In genomic region chr1:36231191-36231590, GRCh38 we compare ENCODE assay signal across 19 cellular contexts. TPM values are rescaled to one million over a fixed set of nuclear protein-coding genes. Genes with fewer than 3 reads are reported as not detected.
A peak's percentile ranks its signal among the peaks of the same experiment; 100 is the strongest.
DNase-seq lines count a peak whose midpoint lies in the region; ATAC-seq and TF ChIP-seq lines count a peak whose summit lies in the region.
"Had no signal": no experiment of that assay in that cellular context is flagged by ENCODE, and none has a peak within 500 bp of the region (broad histone marks: within the 10 kb centered on the region; RNA-seq: fewer than 3 reads in every experiment).

No MANE protein-coding gene starts in this region.

- no peak for ATAC-seq in HG03159 (IDR thresholded peaks at IDR 0.05; ENCODE audit: unreplicated experiment)
- ATAC-seq in HG03439 (IDR thresholded peaks at IDR 0.05; ENCODE audit: unreplicated experiment): no peak
- ATAC-seq: activated CD4-positive, alpha-beta T cell treated with anti-CD3 and anti-CD28 coated beads for 36 hours; pancreas; Right ventricle myocardium inferior had no signal

- peaks cover 4% of the 10 kb centered on the region for H3F3A ChIP-seq in DOHH2 (ENCODE audit: control insufficient read depth, insufficient read depth)

- H3K4me1 ChIP-seq in DOHH2 (ENCODE audit: control insufficient read depth, low read length): peaks cover 65% of the 10 kb centered on the region

- peaks cover 32% of the 10 kb centered on the region for H3K4me1 Mint-ChIP-seq in nephron

- no peak overlapping the region for H3K4me3 Mint-ChIP-seq in nephron
- H3K4me3 Mint-ChIP-seq: activated CD4-positive, alpha-beta T cell treated with anti-CD3 and anti-CD28 coated beads for 36 hours; activated naive CD8-positive, alpha-beta T cell treated with anti-CD3 and anti-CD28 coated beads, Interleukin-2, amount 10 ng/mL, durations not matched to agents 7 days and 5 days had no signal

- H3K36me3 Mint-ChIP-seq in nephron (ENCODE audit: low read depth): peaks cover 41% of the 10 kb centered on the region

- peaks cover 100% of the 10 kb centered on the region for H3K79me2 ChIP-seq in DOHH2 (ENCODE audit: control insufficient read depth, low read length)

- peaks cover 10% of the 10 kb centered on the region for H4K20me1 ChIP-seq in DOHH2 (ENCODE audit: control insufficient read depth, insufficient read depth, low read depth, low read length)

- no peaks in the 10 kb centered on the region for H3K27me3 ChIP-seq in DOHH2 (ENCODE audit: control insufficient read depth, low read length)
- H3K27me3 ChIP-seq: pancreas had no signal

- DNase-seq in ACHN (peak; percentile 49), dermis blood vessel endothelial cell (peak; percentile 47), NCI-H128 (lab: John Stamatoyannopoulos, UW; ENCODE audit: unreplicated experiment) (no peak)
- DNase-seq in activated CD4-positive, CD25-positive, alpha-beta regulatory T cell (lab: John Stamatoyannopoulos, UW): no peak
- DNase-seq: activated CD4-positive, alpha-beta T cell treated with anti-CD3 and anti-CD28 coated beads for 36 hours; activated CD8-positive, alpha-beta memory T cell treated with anti-CD3 and anti-CD28 coated beads, Interleukin-2, amount 50 U/mL, for 48 hours; activated naive CD8-positive, alpha-beta T cell treated with anti-CD3 and anti-CD28 coated beads, Interleukin-2, amount 10 ng/mL, durations not matched to agents 7 days and 5 days; central memory CD4-positive, alpha-beta T cell; NCI-H1417; NCI-H2227 treated with DMSO at 0.1 percent for 48 hours; NK-92 treated with Interleukin-12 subunit alpha and Interleukin-12 subunit beta, amount 100 ng/mL, for 24 hours; pancreas had no signal

- H3K4me2 ChIP-seq in DOHH2 (ENCODE audit: low read length): peak overlapping the region; percentile 72
- H3K4me2 ChIP-seq: KMS-11 had no signal

- H3K9me3 ChIP-seq in DOHH2 (ENCODE audit: control insufficient read depth, insufficient read depth, low read length): no peaks in the 10 kb centered on the region
- H3K9me3 ChIP-seq: pancreas had no signal

- H3K4me3 ChIP-seq in DOHH2 (ENCODE audit: low read length): peak overlapping the region; percentile 11
- H3K4me3 ChIP-seq: pancreas had no signal

- H3K36me3 ChIP-seq in DOHH2 (ENCODE audit: control insufficient read depth, low read length): peaks cover 90% of the 10 kb centered on the region

- TF ChIP-seq CTCF in DOHH2 (IDR thresholded peaks at IDR 0.05; ENCODE audit: low read depth, low read length, poor library complexity, severe bottlenecking) (no peak), nephron (IDR thresholded peaks at IDR 0.05; ENCODE audit: unreplicated experiment in 3 of 3) (no peak)

- no peaks in the 10 kb centered on the region for H3K9me3 Mint-ChIP-seq in nephron
- H3K9me3 Mint-ChIP-seq: activated naive CD8-positive, alpha-beta T cell treated with anti-CD3 and anti-CD28 coated beads, Interleukin-2, amount 10 ng/mL, durations not matched to agents 7 days and 5 days had no signal

- peak overlapping the region; percentile 72 for H3K27ac ChIP-seq in DOHH2 (ENCODE audit: low read depth, low read length)
- H3K27ac ChIP-seq: HL-60, KMS-11, pancreas had no signal

- in situ Hi-C loops in ACHN (cut with HindIII; ENCODE audit: low pct_ligation_motif_present, low pct_unique_long_range_greater_than_20kb, low sequenced_read_pairs): no loop called here

- H3K27ac Mint-ChIP-seq in nephron: peak overlapping the region; percentile 43 to 62 (median 50)
- H3K27ac Mint-ChIP-seq: activated CD4-positive, alpha-beta T cell treated with anti-CD3 and anti-CD28 coated beads for 36 hours; activated naive CD8-positive, alpha-beta T cell treated with anti-CD3 and anti-CD28 coated beads, Interleukin-2, amount 10 ng/mL, durations not matched to agents 7 days and 5 days had no signal

- H3K27me3 Mint-ChIP-seq in nephron (ENCODE audit: low read depth): no peaks in the 10 kb centered on the region
- H3K27me3 Mint-ChIP-seq: activated CD4-positive, alpha-beta T cell treated with anti-CD3 and anti-CD28 coated beads for 36 hours; activated naive CD8-positive, alpha-beta T cell treated with anti-CD3 and anti-CD28 coated beads, Interleukin-2, amount 10 ng/mL, durations not matched to agents 7 days and 5 days had no signal

- no peaks in the 10 kb centered on the region for H3K9me2 ChIP-seq in DOHH2 (replicated peaks; ENCODE audit: control insufficient read depth, low read length)

RNA-seq across cellular contexts. Expression of gene THRAP3, which starts 6.9 kb away (rescaled TPM):
- 96.0 and 151 TPM in 2 replicates for total RNA-seq in dermis blood vessel endothelial cell

Comparison
In these comparisons a context has a peak if more than half of its experiments do, and no peak if none do; other contexts are left out.
1. DNase-seq: peak in ACHN (single experiment) and dermis blood vessel endothelial cell (single experiment); none in NCI-H128 (single experiment) and activated CD4-positive, CD25-positive, alpha-beta regulatory T cell (0 of 4).